In the genomic region with DNA sequence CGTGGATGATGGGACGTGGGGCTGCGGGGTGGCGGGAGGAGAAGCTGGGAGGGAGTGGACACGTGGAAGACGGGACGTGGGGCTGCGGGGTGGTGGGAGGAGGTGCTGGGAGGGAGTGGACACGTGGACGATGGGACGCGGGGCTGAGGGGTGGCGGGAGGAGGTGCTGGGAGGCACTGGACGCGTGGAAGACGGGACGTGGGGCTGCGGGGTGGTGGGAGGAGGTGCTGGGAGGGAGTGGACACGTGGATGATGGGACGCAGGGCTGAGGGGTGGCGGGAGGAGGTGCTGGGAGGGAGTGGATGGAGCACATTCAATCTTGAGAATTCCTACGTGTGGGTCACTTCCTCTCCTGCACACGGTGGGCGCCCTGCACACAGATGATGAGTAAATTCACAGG, we compare ENCODE assay signal across 20 cellular contexts. TPM values are rescaled to one million over a fixed set of nuclear protein-coding genes. Genes with fewer than 3 reads are reported as not detected.
"Had no signal": no experiment of that assay in that cellular context is flagged by ENCODE, and none has a peak within 500 bp of the region (broad histone marks: within the 10 kb centered on the region; RNA-seq: fewer than 3 reads in every experiment).

No MANE protein-coding gene starts in this region.

RNA-seq across cellular contexts. Expression of gene FOXL3, which starts 7.2 kb away (rescaled TPM):
- total RNA-seq: activated CD4-positive, alpha-beta memory T cell treated with anti-CD3 and anti-CD28 coated beads, Interleukin-2, amount 10 ng/mL, durations not matched to agents 7 days and 5 days; activated CD4-positive, alpha-beta T cell treated with anti-CD3 and anti-CD28 coated beads for 36 hours; activated CD4-positive, alpha-beta T cell treated with anti-CD3 and anti-CD28 coated beads, Interleukin-2, amount 10 ng/mL, durations not matched to agents 7 days and 5 days; activated CD8-positive, alpha-beta memory T cell treated with anti-CD3 and anti-CD28 coated beads, Interleukin-2, amount 10 ng/mL, durations not matched to agents 7 days and 5 days; activated CD8-positive, alpha-beta T cell treated with anti-CD3 and anti-CD28 coated beads, Interleukin-2, amount 10 ng/mL, durations not matched to agents 7 days and 5 days; activated naive CD4-positive, alpha-beta T cell treated with anti-CD3 and anti-CD28 coated beads for 36 hours; activated naive CD4-positive, alpha-beta T cell treated with anti-CD3 and anti-CD28 coated beads, Interleukin-2, amount 50 U/mL, for 72 hours; activated naive CD8-positive, alpha-beta T cell treated with anti-CD3 and anti-CD28 coated beads for 36 hours; activated T-helper 2 cell treated with anti-CD3 and anti-CD28 coated beads, Interferon-gamma antibody, Interleukin-2, Interleukin-4, amounts not matched to agents 10 μg/mL and 5 μg/mL and 100 μg/mL, durations not matched to agents 14 hours and 24 hours and 36 hours; adrenal gland; aorta; astrocyte; body of pancreas; breast epithelium; cardiac septum; T-cell; T-helper 1 cell treated with Interleukin-12 subunit alpha and Interleukin-12 subunit beta and Interleukin-4 antibody, amounts not matched to agents 30 ng/mL and 1 ng/mL, for 36 hours; T-helper 17 cell; T-helper 2 cell treated with Interferon-gamma antibody and Interleukin-4, amounts not matched to agents 100 ng/mL and 5 ng/mL, for 36 hours; WTC11 had no signal
- polyA plus RNA-seq: adrenal gland, aorta had no signal
